In the genomic region with DNA sequence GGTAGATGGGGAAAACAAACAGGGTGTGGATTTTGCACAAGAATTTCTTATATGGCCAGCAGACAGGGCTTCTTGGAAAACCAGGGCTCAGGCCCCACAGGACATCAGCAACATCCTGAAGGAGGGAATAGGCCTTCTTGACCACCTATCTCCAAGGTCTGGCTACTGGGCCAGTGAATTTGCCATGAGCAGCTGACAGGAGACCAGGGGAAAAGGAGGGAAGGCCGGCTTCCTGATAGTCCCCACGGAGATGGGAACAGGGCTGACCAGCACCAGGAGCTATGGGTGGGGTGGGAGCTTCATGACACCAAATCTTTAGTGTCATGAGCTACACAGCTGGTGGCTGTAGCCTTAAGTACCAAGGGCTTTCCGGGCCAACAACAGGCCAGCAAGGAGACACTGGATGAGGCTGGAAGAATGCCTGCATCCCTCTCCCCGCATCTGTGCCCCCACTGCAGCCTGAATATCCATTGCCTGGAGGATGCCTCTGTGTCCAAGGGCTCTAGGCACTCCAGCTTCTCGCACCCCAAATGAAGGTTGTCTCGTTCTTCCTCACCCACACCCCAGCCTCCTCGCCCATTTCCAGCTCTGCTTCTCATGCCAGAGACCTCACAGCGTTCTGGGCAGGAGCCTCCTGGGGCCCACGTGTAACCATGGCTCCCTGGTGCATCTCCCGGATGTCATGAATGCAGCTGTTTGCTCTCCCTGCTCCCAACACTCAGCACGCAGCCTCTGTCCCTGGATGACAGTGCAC, we compare ENCODE assay signal across 12 cellular contexts.
DNase-seq lines count a peak whose midpoint lies in the region; ATAC-seq and TF ChIP-seq lines count a peak whose summit lies in the region.
"Had no signal": no experiment of that assay in that cellular context is flagged by ENCODE, and none has a peak within 500 bp of the region (broad histone marks: within the 10 kb centered on the region; RNA-seq: fewer than 3 reads in every experiment).

No MANE protein-coding gene starts in this region.

- no peak overlapping the region for H2BK5ac ChIP-seq in mesenchymal stem cell (ENCODE audit: low read depth, low read length, poor library complexity, severe bottlenecking)

- H3K27ac ChIP-seq in RWPE2 (ENCODE audit: poor library complexity, severe bottlenecking), result no peak overlapping the region
- H3K27ac ChIP-seq in stomach, result no peak overlapping the region
- H3K27ac ChIP-seq in mesenchymal stem cell (ENCODE audit: low read length, poor library complexity, severe bottlenecking), result no peak overlapping the region

- no peak overlapping the region for H4K8ac ChIP-seq in mesenchymal stem cell (ENCODE audit: low read length)

- H2AK5ac ChIP-seq in mesenchymal stem cell (ENCODE audit: low read length, severe bottlenecking), result no peak overlapping the region

- no peak overlapping the region for H3K23ac ChIP-seq in mesenchymal stem cell (ENCODE audit: low read length in 2 of 2)

- H2BK15ac ChIP-seq in mesenchymal stem cell (ENCODE audit: low read depth, poor library complexity, severe bottlenecking), result no peak overlapping the region

- H2BK120ac ChIP-seq in mesenchymal stem cell (ENCODE audit: low read depth, low read length), result no peak overlapping the region

- 78 to 86% (median 83%) methylated on average over 10 to 11 of the region's 11 CpGs for WGBS in stomach, 5 donors
- 81% methylated on average over 11 of the region's 11 CpGs for WGBS in mesenchymal stem cell

- no peak overlapping the region for H3K18ac ChIP-seq in mesenchymal stem cell (ENCODE audit: low read depth in 1 of 2, low read length in 2 of 2)

- H3K27me3 ChIP-seq in RWPE2 (ENCODE audit: insufficient read depth, poor library complexity, severe bottlenecking), result no peaks in the 10 kb centered on the region
- no peaks in the 10 kb centered on the region for H3K27me3 ChIP-seq in stomach
- H3K27me3 ChIP-seq in mesenchymal stem cell (ENCODE audit: control insufficient read depth in 1 of 2, insufficient read depth in 1 of 2, low read length in 2 of 2), result no peaks in the 10 kb centered on the region
- H3K27me3 ChIP-seq: BE2C had no signal

- intact Hi-C loops in stomach (cut with DNase I; ENCODE audit: low total_unique reads), result loop anchor here (5.0 to 10.0 kb wide), 2 partner anchors 93 to 170 kb away; no protein-coding TSS in a partner anchor

- H3K4me3 ChIP-seq in RWPE2 (ENCODE audit: severe bottlenecking) (no peak overlapping the region), stomach (no peak overlapping the region), mesenchymal stem cell (ENCODE audit: insufficient read depth in 1 of 2, low read depth in 1 of 2, low read length in 2 of 2) (no peak overlapping the region)
- H3K4me3 ChIP-seq: GM23338 had no signal

- H3K4ac ChIP-seq in mesenchymal stem cell (ENCODE audit: low read depth in 1 of 2, low read length in 2 of 2), result no peak overlapping the region

- TF ChIP-seq POLR2A in stomach (IDR thresholded peaks at IDR 0.05), result no peak

- no peak overlapping the region for H2BK12ac ChIP-seq in mesenchymal stem cell (ENCODE audit: low read length in 2 of 2)

- H3K9me3 ChIP-seq in RWPE2 (ENCODE audit: severe bottlenecking), result no peaks in the 10 kb centered on the region
- no peaks in the 10 kb centered on the region for H3K9me3 ChIP-seq in stomach
- no peaks in the 10 kb centered on the region for H3K9me3 ChIP-seq in mesenchymal stem cell (ENCODE audit: control insufficient read depth, low read length)
- H3K9me3 ChIP-seq: BE2C had no signal

- in situ Hi-C loops in GM13976 (cut with MboI; ENCODE audit: low sequenced_read_pairs, unreplicated experiment), result no loop called here

- H2AFZ ChIP-seq in mesenchymal stem cell (ENCODE audit: low read depth, low read length), result no peak overlapping the region
- H2AFZ ChIP-seq: GM23338 had no signal

- H3K4me1 ChIP-seq in RWPE2 (ENCODE audit: insufficient read depth, poor library complexity, severe bottlenecking) (no peaks in the 10 kb centered on the region), stomach (no peaks in the 10 kb centered on the region), mesenchymal stem cell (ENCODE audit: control insufficient read depth, insufficient read depth, low read depth, low read length) (peaks cover 6% of the 10 kb centered on the region)
- H3K4me1 ChIP-seq: BE2C had no signal

- DNase-seq in GM13976 (ENCODE audit: low spot score) (peak; percentile 7), RWPE2 (ENCODE audit: low spot score) (peak; percentile 38), left lobe of liver (ENCODE audit: low spot score) (peak; percentile 43), stomach (peak; percentile 11), mesenchymal stem cell (no peak)
- no peak for DNase-seq in stimulated activated naive CD8-positive, alpha-beta T cell treated with anti-CD3 and anti-CD28 coated beads, Interleukin-15, Interleukin-2, amounts not matched to agents 100 U/mL and 50 U/mL, for 24 hours
- DNase-seq: DMS 273 treated with DMSO at 0.1 percent for 48 hours, NCI-H774 had no signal

- TF ChIP-seq CTCF in GM13976 (IDR thresholded peaks at IDR 0.05; ENCODE audit: borderline replicate concordance, control extremely low read depth, extremely low read depth, insufficient read depth, missing control alignments) (no peak), RWPE2 (IDR thresholded peaks at IDR 0.05; ENCODE audit: poor library complexity, severe bottlenecking) (no peak), stomach (IDR thresholded peaks at IDR 0.05) (no peak)

- H3K36me3 ChIP-seq in RWPE2 (ENCODE audit: low read depth), result no peaks in the 10 kb centered on the region
- H3K36me3 ChIP-seq in stomach, result peaks cover 4 to 30% (median 11%) of the 10 kb centered on the region in 4 donors
- H3K36me3 ChIP-seq in mesenchymal stem cell (ENCODE audit: control insufficient read depth in 1 of 2, insufficient read depth in 2 of 2, low read depth in 1 of 2, low read length in 2 of 2), result peaks cover 6 to 35% of the 10 kb centered on the region in 2 experiments
- H3K36me3 ChIP-seq: BE2C had no signal

- H3K9ac ChIP-seq in mesenchymal stem cell (ENCODE audit: low read length), result no peak overlapping the region

- no peak overlapping the region for H3K14ac ChIP-seq in mesenchymal stem cell (ENCODE audit: low read length in 2 of 2)

- H3K79me1 ChIP-seq in mesenchymal stem cell (replicated peaks; ENCODE audit: low read length, poor library complexity, severe bottlenecking), result peaks cover 5% of the 10 kb centered on the region

- ATAC-seq in RWPE2 (ENCODE audit: low read depth), result no peak
- ATAC-seq in left lobe of liver, result no peak
- ATAC-seq in stimulated activated naive CD8-positive, alpha-beta T cell treated with anti-CD3 and anti-CD28 coated beads, Interleukin-15, Interleukin-2, amounts not matched to agents 100 U/mL and 50 U/mL, for 24 hours, result no peak
- no peak for ATAC-seq in HG02884 (IDR thresholded peaks at IDR 0.05; ENCODE audit: unreplicated experiment)
- ATAC-seq: Right ventricle myocardium inferior had no signal

- H4K91ac ChIP-seq in mesenchymal stem cell (ENCODE audit: low read length), result no peak overlapping the region

- no peak for TF ChIP-seq EP300 in stomach (IDR thresholded peaks at IDR 0.05)

- H3K4me2 ChIP-seq in mesenchymal stem cell (ENCODE audit: low read length, poor library complexity, severe bottlenecking), result no peak overlapping the region
- H3K4me2 ChIP-seq: GM23338 had no signal

Comparison
In these comparisons a context has a peak if more than half of its experiments do, and no peak if none do; other contexts are left out.
1. DNase-seq: peak in GM13976 (single experiment), RWPE2 (single experiment), left lobe of liver (single experiment) and stomach (single experiment); none in stimulated activated naive CD8-positive, alpha-beta T cell treated with anti-CD3 and anti-CD28 coated beads, Interleukin-15, Interleukin-2, amounts not matched to agents 100 U/mL and 50 U/mL, for 24 hours (single experiment) and mesenchymal stem cell (single experiment).